Comparison of ENCODE assay signal across 12 cellular contexts in the genomic region with DNA sequence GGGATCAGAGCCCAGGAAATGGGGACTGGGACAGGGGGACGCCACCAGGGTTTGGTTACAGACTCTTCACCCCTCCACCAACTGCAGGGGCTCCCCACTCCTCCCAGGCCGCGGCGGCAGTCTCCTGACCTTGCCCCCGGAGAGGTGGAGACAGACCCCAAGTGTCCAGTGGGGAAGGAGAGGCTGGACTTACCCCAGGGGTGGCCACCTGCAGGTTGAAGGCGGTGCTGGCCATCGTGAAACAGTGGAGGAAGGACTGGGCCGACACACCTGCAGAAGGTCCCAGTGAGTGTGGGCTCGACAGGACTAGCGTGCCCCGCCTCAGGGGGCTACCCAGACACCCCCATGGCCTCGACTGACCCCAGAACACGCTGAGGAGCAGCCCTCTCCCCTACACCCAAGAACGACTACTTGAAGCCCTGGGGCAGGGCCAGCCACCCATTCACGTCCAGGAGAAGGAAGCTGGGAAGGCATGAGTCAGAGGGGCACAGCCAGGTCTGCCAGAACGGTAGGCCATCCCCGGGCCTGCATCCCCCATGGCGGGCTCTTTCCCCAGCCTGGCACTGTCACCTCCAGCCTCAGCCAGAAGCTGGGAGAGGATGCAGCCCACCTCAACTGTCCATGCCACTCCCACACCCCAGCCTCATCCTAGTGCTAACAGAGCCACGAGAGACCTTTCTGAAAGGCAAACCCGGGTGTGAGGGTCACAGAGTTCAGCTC. TPM values are rescaled to one million over a fixed set of nuclear protein-coding genes. Genes with fewer than 3 reads are reported as not detected.
DNase-seq lines count a peak whose midpoint lies in the region; ATAC-seq lines count a peak whose summit lies in the region.
"Had no signal": no experiment of that assay in that cellular context is flagged by ENCODE, and none has a peak within 500 bp of the region (broad histone marks: within the 10 kb centered on the region; RNA-seq: fewer than 3 reads in every experiment).

No MANE protein-coding gene starts in this region.

- no peaks in the 10 kb centered on the region for H3K9me3 Mint-ChIP-seq in stimulated activated naive CD8-positive, alpha-beta T cell treated with anti-CD3 and anti-CD28 coated beads, Interleukin-15, Interleukin-2, amounts not matched to agents 100 ng/mL and 50 ng/mL, for 24 hours
- H3K9me3 Mint-ChIP-seq in activated T-helper 1 cell treated with anti-CD3 and anti-CD28 coated beads, Interleukin-12 subunit alpha, Interleukin-12 subunit beta, Interleukin-2, Interleukin-4 antibody, amounts not matched to agents 30 ng/mL and 10 ng/mL and 1 ng/mL, durations not matched to agents 14 hours and 24 hours and 36 hours: no peaks in the 10 kb centered on the region

- no peak for ATAC-seq in stimulated activated naive CD8-positive, alpha-beta T cell treated with anti-CD3 and anti-CD28 coated beads, Interleukin-15, Interleukin-2, amounts not matched to agents 100 U/mL and 50 U/mL, for 24 hours
- ATAC-seq in HG03571 (IDR thresholded peaks at IDR 0.05; ENCODE audit: unreplicated experiment) (no peak), HG02870 (IDR thresholded peaks at IDR 0.05; ENCODE audit: unreplicated experiment) (no peak)
- ATAC-seq: pancreas had no signal

- H3K27me3 Mint-ChIP-seq in stimulated activated naive CD8-positive, alpha-beta T cell treated with anti-CD3 and anti-CD28 coated beads, Interleukin-15, Interleukin-2, amounts not matched to agents 100 ng/mL and 50 ng/mL, for 24 hours: no peaks in the 10 kb centered on the region
- no peaks in the 10 kb centered on the region for H3K27me3 Mint-ChIP-seq in activated T-helper 1 cell treated with anti-CD3 and anti-CD28 coated beads, Interleukin-12 subunit alpha, Interleukin-12 subunit beta, Interleukin-2, Interleukin-4 antibody, amounts not matched to agents 30 ng/mL and 10 ng/mL and 1 ng/mL, durations not matched to agents 14 hours and 24 hours and 36 hours (ENCODE audit: insufficient read depth)

- intact Hi-C loops in activated T-helper 1 cell treated with anti-CD3 and anti-CD28 coated beads, Interleukin-12 subunit alpha, Interleukin-12 subunit beta, Interleukin-2, Interleukin-4 antibody, amounts not matched to agents 30 ng/mL and 10 ng/mL and 1 ng/mL, durations not matched to agents 14 hours and 24 hours and 36 hours (cut with micrococcal nuclease): no loop called here

- peaks cover 33% of the 10 kb centered on the region for H3K4me1 Mint-ChIP-seq in stimulated activated naive CD8-positive, alpha-beta T cell treated with anti-CD3 and anti-CD28 coated beads, Interleukin-15, Interleukin-2, amounts not matched to agents 100 ng/mL and 50 ng/mL, for 24 hours (ENCODE audit: low read depth)
- peaks cover 14% of the 10 kb centered on the region for H3K4me1 Mint-ChIP-seq in activated T-helper 1 cell treated with anti-CD3 and anti-CD28 coated beads, Interleukin-12 subunit alpha, Interleukin-12 subunit beta, Interleukin-2, Interleukin-4 antibody, amounts not matched to agents 30 ng/mL and 10 ng/mL and 1 ng/mL, durations not matched to agents 14 hours and 24 hours and 36 hours (ENCODE audit: low read depth)

- H3K36me3 Mint-ChIP-seq in stimulated activated naive CD8-positive, alpha-beta T cell treated with anti-CD3 and anti-CD28 coated beads, Interleukin-15, Interleukin-2, amounts not matched to agents 100 ng/mL and 50 ng/mL, for 24 hours (ENCODE audit: low read depth): peaks cover 4% of the 10 kb centered on the region
- no peaks in the 10 kb centered on the region for H3K36me3 Mint-ChIP-seq in activated T-helper 1 cell treated with anti-CD3 and anti-CD28 coated beads, Interleukin-12 subunit alpha, Interleukin-12 subunit beta, Interleukin-2, Interleukin-4 antibody, amounts not matched to agents 30 ng/mL and 10 ng/mL and 1 ng/mL, durations not matched to agents 14 hours and 24 hours and 36 hours (ENCODE audit: low read depth)

- peak overlapping the region; percentile 91 for H3K4me3 Mint-ChIP-seq in stimulated activated naive CD8-positive, alpha-beta T cell treated with anti-CD3 and anti-CD28 coated beads, Interleukin-15, Interleukin-2, amounts not matched to agents 100 ng/mL and 50 ng/mL, for 24 hours
- H3K4me3 Mint-ChIP-seq in activated T-helper 1 cell treated with anti-CD3 and anti-CD28 coated beads, Interleukin-12 subunit alpha, Interleukin-12 subunit beta, Interleukin-2, Interleukin-4 antibody, amounts not matched to agents 30 ng/mL and 10 ng/mL and 1 ng/mL, durations not matched to agents 14 hours and 24 hours and 36 hours: peak overlapping the region; percentile 74

- DNase-seq in stimulated activated naive CD8-positive, alpha-beta T cell treated with anti-CD3 and anti-CD28 coated beads, Interleukin-15, Interleukin-2, amounts not matched to agents 100 U/mL and 50 U/mL, for 24 hours: no peak
- DNase-seq in activated T-helper 1 cell treated with anti-CD3 and anti-CD28 coated beads, Interleukin-12 subunit alpha, Interleukin-12 subunit beta, Interleukin-2, Interleukin-4 antibody, amounts not matched to agents 30 ng/mL and 10 ng/mL and 1 ng/mL, durations not matched to agents 14 hours and 24 hours and 36 hours (ENCODE audit: low spot score): no peak
- DNase-seq in glomerular visceral epithelial cell (ENCODE audit: extremely low spot score): peak; percentile 37
- DNase-seq in DMS114 treated with DMSO at 0.1 percent for 48 hours (lab: John Stamatoyannopoulos, UW; ENCODE audit: unreplicated experiment): no peak
- no peak for DNase-seq in activated CD4-positive, CD25-positive, alpha-beta regulatory T cell treated with anti-CD3 and anti-CD28 coated beads, Interleukin-2, amount 50 U/mL, for 72 hours
- DNase-seq: DMS53, KG1 had no signal

- H3K27ac Mint-ChIP-seq in stimulated activated naive CD8-positive, alpha-beta T cell treated with anti-CD3 and anti-CD28 coated beads, Interleukin-15, Interleukin-2, amounts not matched to agents 100 ng/mL and 50 ng/mL, for 24 hours: peak overlapping the region; percentile 63
- H3K27ac Mint-ChIP-seq in activated T-helper 1 cell treated with anti-CD3 and anti-CD28 coated beads, Interleukin-12 subunit alpha, Interleukin-12 subunit beta, Interleukin-2, Interleukin-4 antibody, amounts not matched to agents 30 ng/mL and 10 ng/mL and 1 ng/mL, durations not matched to agents 14 hours and 24 hours and 36 hours: peak overlapping the region; percentile 76

RNA-seq across cellular contexts. Expression of a gene that starts 2.3 kb away (rescaled TPM):
- 70.4 and 81.7 TPM in 2 replicates for total RNA-seq in activated T-helper 1 cell treated with anti-CD3 and anti-CD28 coated beads, Interleukin-12 subunit alpha, Interleukin-12 subunit beta, Interleukin-2, Interleukin-4 antibody, amounts not matched to agents 30 ng/mL and 10 ng/mL and 1 ng/mL, durations not matched to agents 14 hours and 24 hours and 36 hours

RNA-seq across cellular contexts. Expression of a gene that starts 14.9 kb away (rescaled TPM):
- total RNA-seq in activated T-helper 1 cell treated with anti-CD3 and anti-CD28 coated beads, Interleukin-12 subunit alpha, Interleukin-12 subunit beta, Interleukin-2, Interleukin-4 antibody, amounts not matched to agents 30 ng/mL and 10 ng/mL and 1 ng/mL, durations not matched to agents 14 hours and 24 hours and 36 hours: 7.1 and 7.2 TPM in 2 replicates
- total RNA-seq: thoracic aorta had no signal

RNA-seq across cellular contexts. Expression of a gene that starts 23.0 kb away (rescaled TPM):
- 87.6 and 92.0 TPM in 2 replicates for total RNA-seq in activated T-helper 1 cell treated with anti-CD3 and anti-CD28 coated beads, Interleukin-12 subunit alpha, Interleukin-12 subunit beta, Interleukin-2, Interleukin-4 antibody, amounts not matched to agents 30 ng/mL and 10 ng/mL and 1 ng/mL, durations not matched to agents 14 hours and 24 hours and 36 hours

RNA-seq across cellular contexts. Expression of a gene that starts 27.8 kb away (rescaled TPM):
- total RNA-seq in activated T-helper 1 cell treated with anti-CD3 and anti-CD28 coated beads, Interleukin-12 subunit alpha, Interleukin-12 subunit beta, Interleukin-2, Interleukin-4 antibody, amounts not matched to agents 30 ng/mL and 10 ng/mL and 1 ng/mL, durations not matched to agents 14 hours and 24 hours and 36 hours: 269 and 283 TPM in 2 replicates

RNA-seq across cellular contexts. Expression of a gene that starts 30.0 kb away (rescaled TPM):
- 25.2 and 27.9 TPM in 2 replicates for total RNA-seq in activated T-helper 1 cell treated with anti-CD3 and anti-CD28 coated beads, Interleukin-12 subunit alpha, Interleukin-12 subunit beta, Interleukin-2, Interleukin-4 antibody, amounts not matched to agents 30 ng/mL and 10 ng/mL and 1 ng/mL, durations not matched to agents 14 hours and 24 hours and 36 hours
